In genomic region chr10:95392250-95392584, GRCh38 we compare ENCODE assay signal across 21 cellular contexts.
DNase-seq lines count a peak whose midpoint lies in the region; ATAC-seq, FAIRE-seq and TF ChIP-seq lines count a peak whose summit lies in the region.
"Had no signal": no experiment of that assay in that cellular context is flagged by ENCODE, and none has a peak within 500 bp of the region (broad histone marks: within the 10 kb centered on the region; RNA-seq: fewer than 3 reads in every experiment).

No MANE protein-coding gene starts in this region.

- TF ChIP-seq CTCF in A549 (IDR thresholded peaks at IDR 0.05) (no peak), KMS-11 (conservative IDR thresholded peaks at IDR 0.05; ENCODE audit: low read depth, low read length) (no peak), coronary artery (IDR thresholded peaks at IDR 0.05) (no peak), gastrocnemius medialis (IDR thresholded peaks at IDR 0.05 in 4 of 5, conservative IDR thresholded peaks at IDR 0.05 in 1 of 5) (no peak)

- no peaks in the 10 kb centered on the region for H4K20me1 ChIP-seq in KMS-11 (ENCODE audit: insufficient read depth)

- H3K4me2 ChIP-seq in A549, result no peak overlapping the region
- peak overlapping the region; percentile 29; the same call in 1 of the 2 replicates for H3K4me2 ChIP-seq in KMS-11

- H3K4me1 ChIP-seq in A549 (peaks cover 18% of the 10 kb centered on the region), KMS-11 (ENCODE audit: low read depth, poor library complexity, severe bottlenecking) (peaks cover 18% of the 10 kb centered on the region), gastrocnemius medialis (peaks cover 31% of the 10 kb centered on the region in 2 donors)

- no peak overlapping the region for H3K4me3 ChIP-seq in A549
- H3K4me3 ChIP-seq in KMS-11 (IDR thresholded peaks at IDR 0.05; ENCODE audit: insufficient read depth, low read depth, low read length), result no peak overlapping the region
- no peak overlapping the region for H3K4me3 ChIP-seq in coronary artery
- H3K4me3 ChIP-seq in gastrocnemius medialis, result no peak overlapping the region

- TF ChIP-seq POLR2A in A549 (IDR thresholded peaks at IDR 0.05; ENCODE audit: low read length), result no peak
- no peak for TF ChIP-seq POLR2A in gastrocnemius medialis (IDR thresholded peaks at IDR 0.05)

- no peak overlapping the region for H3K4me3 Mint-ChIP-seq in activated T-helper 1 cell treated with anti-CD3 and anti-CD28 coated beads, Interleukin-12 subunit alpha, Interleukin-12 subunit beta, Interleukin-2, Interleukin-4 antibody, amounts not matched to agents 30 ng/mL and 10 ng/mL and 1 ng/mL, durations not matched to agents 14 hours and 24 hours and 36 hours
- H3K4me3 Mint-ChIP-seq: activated naive CD4-positive, alpha-beta T cell treated with anti-CD3 and anti-CD28 coated beads, Interleukin-2, amount 50 U/mL, for 24 hours; CD8-positive, alpha-beta memory T cell; stimulated activated effector memory CD8-positive, alpha-beta T cell treated with anti-CD3 and anti-CD28 coated beads, Interleukin-12 subunit alpha, Interleukin-12 subunit beta, amount 100 ng/mL, for 72 hours; T-cell had no signal

- no peak for DNase-seq in A549 (ENCODE audit: low read depth in 1 of 2, low spot score in 1 of 2)
- no peak for DNase-seq in coronary artery (ENCODE audit: low spot score)
- no peak for DNase-seq in gastrocnemius medialis
- DNase-seq in HEK293T (ENCODE audit: extremely low spot score), result no peak
- no peak for DNase-seq in activated T-helper 1 cell treated with anti-CD3 and anti-CD28 coated beads, Interleukin-12 subunit alpha, Interleukin-12 subunit beta, Interleukin-2, Interleukin-4 antibody, amounts not matched to agents 30 ng/mL and 10 ng/mL and 1 ng/mL, durations not matched to agents 14 hours and 24 hours and 36 hours (ENCODE audit: low spot score)
- no peak for DNase-seq in NCI-H774 (lab: John Stamatoyannopoulos, UW)
- DNase-seq: amygdala; CD8-positive, alpha-beta memory T cell; DMS 273 treated with DMSO at 0.1 percent for 48 hours; NCI-H1694 treated with DMSO at 0.1 percent for 48 hours; NCI-H446; T-cell had no signal

- no peak overlapping the region for H2AFZ ChIP-seq in KMS-11 (ENCODE audit: low read depth)

- no peak overlapping the region for H3K9ac ChIP-seq in KMS-11

- 93% methylated on average over 3 of the region's 3 CpGs for WGBS in A549 (ENCODE audit: missing lambda C conversion rate)

- ATAC-seq in A549, result no peak
- ATAC-seq in gastrocnemius medialis, result no peak
- ATAC-seq in GM18502 (IDR thresholded peaks at IDR 0.05; ENCODE audit: poor library complexity, unreplicated experiment), result no peak
- ATAC-seq: HepG2; stimulated activated effector memory CD8-positive, alpha-beta T cell treated with anti-CD3 and anti-CD28 coated beads, Interleukin-12 subunit alpha, Interleukin-12 subunit beta, amount 100 ng/mL, for 72 hours; T-cell had no signal

- H3K27ac ChIP-seq in A549 (no peak overlapping the region), KMS-11 (no peak overlapping the region), coronary artery (peak overlapping the region; percentile 79 to 89), gastrocnemius medialis (peak overlapping the region; percentile 91 to 98 (median 97))
- H3K27ac ChIP-seq: neutrophil had no signal

- H3K27ac Mint-ChIP-seq in activated T-helper 1 cell treated with anti-CD3 and anti-CD28 coated beads, Interleukin-12 subunit alpha, Interleukin-12 subunit beta, Interleukin-2, Interleukin-4 antibody, amounts not matched to agents 30 ng/mL and 10 ng/mL and 1 ng/mL, durations not matched to agents 14 hours and 24 hours and 36 hours, result no peak overlapping the region
- H3K27ac Mint-ChIP-seq: activated naive CD4-positive, alpha-beta T cell treated with anti-CD3 and anti-CD28 coated beads, Interleukin-2, amount 50 U/mL, for 24 hours; CD8-positive, alpha-beta memory T cell; H9; progenitor cell of endocrine pancreas; stimulated activated effector memory CD8-positive, alpha-beta T cell treated with anti-CD3 and anti-CD28 coated beads, Interleukin-12 subunit alpha, Interleukin-12 subunit beta, amount 100 ng/mL, for 72 hours; T-cell had no signal

- TF ChIP-seq EP300 in A549 (IDR thresholded peaks at IDR 0.05), result no peak

- H3K9me3 ChIP-seq in A549, result no peaks in the 10 kb centered on the region
- no peaks in the 10 kb centered on the region for H3K9me3 ChIP-seq in gastrocnemius medialis
- H3K9me3 ChIP-seq: neutrophil had no signal

- H3K79me2 ChIP-seq in KMS-11 (ENCODE audit: insufficient read depth, low read depth), result no peaks in the 10 kb centered on the region

- H3K4me1 Mint-ChIP-seq in activated T-helper 1 cell treated with anti-CD3 and anti-CD28 coated beads, Interleukin-12 subunit alpha, Interleukin-12 subunit beta, Interleukin-2, Interleukin-4 antibody, amounts not matched to agents 30 ng/mL and 10 ng/mL and 1 ng/mL, durations not matched to agents 14 hours and 24 hours and 36 hours (ENCODE audit: low read depth), result peaks cover 10% of the 10 kb centered on the region
- H3K4me1 Mint-ChIP-seq: activated naive CD4-positive, alpha-beta T cell treated with anti-CD3 and anti-CD28 coated beads, Interleukin-2, amount 50 U/mL, for 24 hours; CD8-positive, alpha-beta memory T cell; T-cell had no signal

- FAIRE-seq in A549 (lab: Jason Lieb, UNC), result no peak
- FAIRE-seq: HepG2, RCC 7860 had no signal

- H3K27me3 ChIP-seq in KMS-11 (ENCODE audit: insufficient read depth, low read depth) (no peaks in the 10 kb centered on the region), gastrocnemius medialis (no peaks in the 10 kb centered on the region)
- H3K27me3 ChIP-seq: neutrophil had no signal

- in situ Hi-C loops in gastrocnemius medialis (cut with MboI; ENCODE audit: low sequenced_read_pairs in 4 of 4), result no loop called here

- CTCF ChIA-PET in A549 (lab: Yijun Ruan, JAX), result interaction anchor here (1.2 kb wide), 1 partner anchor 157 kb away, joined by 3 read pairs; no protein-coding TSS in a partner anchor
- CTCF ChIA-PET in HEK293T (lab: Yijun Ruan, JAX), result interaction anchor here (0.7 kb wide), 1 partner anchor 166 kb away, joined by 4 read pairs; no protein-coding TSS in a partner anchor

- H3K36me3 ChIP-seq in KMS-11 (ENCODE audit: insufficient read depth), result no peaks in the 10 kb centered on the region
- H3K36me3 ChIP-seq in gastrocnemius medialis, result peaks cover 0 to 31% of the 10 kb centered on the region in 2 donors
- H3K36me3 ChIP-seq: neutrophil had no signal

- no peaks in the 10 kb centered on the region for H3K27me3 Mint-ChIP-seq in activated T-helper 1 cell treated with anti-CD3 and anti-CD28 coated beads, Interleukin-12 subunit alpha, Interleukin-12 subunit beta, Interleukin-2, Interleukin-4 antibody, amounts not matched to agents 30 ng/mL and 10 ng/mL and 1 ng/mL, durations not matched to agents 14 hours and 24 hours and 36 hours (ENCODE audit: insufficient read depth)
- H3K27me3 Mint-ChIP-seq: activated naive CD4-positive, alpha-beta T cell treated with anti-CD3 and anti-CD28 coated beads, Interleukin-2, amount 50 U/mL, for 24 hours; progenitor cell of endocrine pancreas; T-cell had no signal

- no peaks in the 10 kb centered on the region for H3K9me3 Mint-ChIP-seq in activated T-helper 1 cell treated with anti-CD3 and anti-CD28 coated beads, Interleukin-12 subunit alpha, Interleukin-12 subunit beta, Interleukin-2, Interleukin-4 antibody, amounts not matched to agents 30 ng/mL and 10 ng/mL and 1 ng/mL, durations not matched to agents 14 hours and 24 hours and 36 hours
- H3K9me3 Mint-ChIP-seq: activated naive CD4-positive, alpha-beta T cell treated with anti-CD3 and anti-CD28 coated beads, Interleukin-2, amount 50 U/mL, for 24 hours; CD8-positive, alpha-beta memory T cell; H9; stimulated activated effector memory CD8-positive, alpha-beta T cell treated with anti-CD3 and anti-CD28 coated beads, Interleukin-12 subunit alpha, Interleukin-12 subunit beta, amount 100 ng/mL, for 72 hours; T-cell had no signal

- POLR2A ChIA-PET in A549 (lab: Yijun Ruan, JAX) (interaction anchor here (0.7 kb wide), 2 partner anchors 17 to 121 kb away, joined by 3 to 7 read pairs; no protein-coding TSS in a partner anchor), HEK293T (lab: Yijun Ruan, JAX) (no interaction called here)

- H3K36me3 Mint-ChIP-seq in activated T-helper 1 cell treated with anti-CD3 and anti-CD28 coated beads, Interleukin-12 subunit alpha, Interleukin-12 subunit beta, Interleukin-2, Interleukin-4 antibody, amounts not matched to agents 30 ng/mL and 10 ng/mL and 1 ng/mL, durations not matched to agents 14 hours and 24 hours and 36 hours (ENCODE audit: low read depth), result no peaks in the 10 kb centered on the region
- H3K36me3 Mint-ChIP-seq: activated naive CD4-positive, alpha-beta T cell treated with anti-CD3 and anti-CD28 coated beads, Interleukin-2, amount 50 U/mL, for 24 hours; stimulated activated effector memory CD8-positive, alpha-beta T cell treated with anti-CD3 and anti-CD28 coated beads, Interleukin-12 subunit alpha, Interleukin-12 subunit beta, amount 100 ng/mL, for 72 hours had no signal

- TF ChIP-seq RAD21 in A549 (conservative IDR thresholded peaks at IDR 0.05 in 1 of 2, IDR thresholded peaks at IDR 0.05 in 1 of 2), result no peak

- intact Hi-C loops in gastrocnemius medialis (cut with DNase I; ENCODE audit: low total_unique reads), result no loop called here
- intact Hi-C loops in activated T-helper 1 cell treated with anti-CD3 and anti-CD28 coated beads, Interleukin-12 subunit alpha, Interleukin-12 subunit beta, Interleukin-2, Interleukin-4 antibody, amounts not matched to agents 30 ng/mL and 10 ng/mL and 1 ng/mL, durations not matched to agents 14 hours and 24 hours and 36 hours (cut with micrococcal nuclease), result no loop called here

TF ChIP-seq in A549, 52 proteins besides CTCF, POLR2A, EP300 and RAD21 (continues in another document):
- TF ChIP-seq ZSCAN20 (CRISPR knock-in tag; IDR thresholded peaks at IDR 0.05), result no peak

TF ChIP-seq in HEK293T, 16 proteins besides CTCF, POLR2A, EP300 and RAD21 (continues in another document):
- TF ChIP-seq LEF1 (IDR thresholded peaks at IDR 0.05; ENCODE audit: borderline replicate concordance), result no peak
- TF ChIP-seq TARDBP (IDR thresholded peaks at IDR 0.05), result no peak
- no peak for TF ChIP-seq NFRKB (IDR thresholded peaks at IDR 0.05)
- no peak for TF ChIP-seq BHLHE40 (IDR thresholded peaks at IDR 0.05; ENCODE audit: borderline replicate concordance)
- no peak for TF ChIP-seq PKNOX1 (IDR thresholded peaks at IDR 0.05)
- TF ChIP-seq HDGF (IDR thresholded peaks at IDR 0.05; ENCODE audit: borderline replicate concordance), result no peak
- no peak for TF ChIP-seq SP1 (IDR thresholded peaks at IDR 0.05)
- no peak for TF ChIP-seq ELF4 (IDR thresholded peaks at IDR 0.05)
- TF ChIP-seq ZNF384 (IDR thresholded peaks at IDR 0.05), result no peak
- no peak for TF ChIP-seq FOXA1 (IDR thresholded peaks at IDR 0.05)

Comparison
In these comparisons a context has a peak if more than half of its experiments do, and no peak if none do; other contexts are left out.
1. H3K27ac ChIP-seq: peak in coronary artery (2 of 2) and gastrocnemius medialis (4 of 4); none in A549 (0 of 2) and KMS-11 (single experiment).